In genomic region chr3:129308636-129309035, GRCh38 we compare ENCODE assay signal across 30 cellular contexts. TPM values are rescaled to one million over a fixed set of nuclear protein-coding genes. Genes with fewer than 3 reads are reported as not detected.
DNase-seq lines count a peak whose midpoint lies in the region; ATAC-seq and TF ChIP-seq lines count a peak whose summit lies in the region.
"Had no signal": no experiment of that assay in that cellular context is flagged by ENCODE, and none has a peak within 500 bp of the region (broad histone marks: within the 10 kb centered on the region; RNA-seq: fewer than 3 reads in every experiment).

No MANE protein-coding gene starts in this region.

- H3K4me3 Mint-ChIP-seq in MCF 10A (ENCODE audit: unreplicated experiment), result no peak overlapping the region
- no peak overlapping the region for H3K4me3 Mint-ChIP-seq in T-helper 2 cell treated with Interferon-gamma antibody and Interleukin-4, amounts not matched to agents 5 μg/mL and 100 μg/mL, for 36 hours
- H3K4me3 Mint-ChIP-seq in naive thymus-derived CD4-positive, alpha-beta T cell, result no peak overlapping the region
- H3K4me3 Mint-ChIP-seq: activated CD4-positive, alpha-beta memory T cell treated with anti-CD3 and anti-CD28 coated beads for 36 hours had no signal

- POLR2A ChIA-PET in MCF 10A (lab: Yijun Ruan, JAX), result interaction anchor here (1.4 kb wide), 1 partner anchor 11 kb away, joined by 6 read pairs; no protein-coding TSS in a partner anchor
- POLR2A ChIA-PET in naive thymus-derived CD4-positive, alpha-beta T cell (lab: Charles Lee), result interaction anchor here (0.6 to 8.8 kb wide), 5 partner anchors 7 to 681 kb away, joined by 3 to 111 read pairs (median 7); a partner anchor contains a TSS

- intact Hi-C loops in MCF 10A (cut with micrococcal nuclease), result no loop called here
- intact Hi-C loops in breast epithelium (cut with DNase I; ENCODE audit: low total_unique reads), result no loop called here
- intact Hi-C loops in naive thymus-derived CD4-positive, alpha-beta T cell (cut with micrococcal nuclease), result no loop called here

- peaks cover 11% of the 10 kb centered on the region for H3K4me1 Mint-ChIP-seq in MCF 10A (ENCODE audit: insufficient read depth, unreplicated experiment)
- peaks cover 36% of the 10 kb centered on the region for H3K4me1 Mint-ChIP-seq in T-helper 2 cell treated with Interferon-gamma antibody and Interleukin-4, amounts not matched to agents 5 μg/mL and 100 μg/mL, for 36 hours (ENCODE audit: low read depth)
- peaks cover 24 to 50% (median 37%) of the 10 kb centered on the region in 7 donors for H3K4me1 Mint-ChIP-seq in naive thymus-derived CD4-positive, alpha-beta T cell

- BruUV-seq in MCF 10A (replicated peaks; lab: Mats Ljungman, UMichigan), result no TSS peak

- no peak overlapping the region for H3K4me3 ChIP-seq in breast epithelium
- no peak overlapping the region for H3K4me3 ChIP-seq in naive thymus-derived CD4-positive, alpha-beta T cell (ENCODE audit: low read length)
- H3K4me3 ChIP-seq: BLaER1 treated with 17β-estradiol and CSF1 and Interleukin-3, amounts not matched to agents 10 nM and 100 nM; gastrocnemius medialis; K562; MG63; right atrium auricular region; smooth muscle cell; stomach had no signal

- H3K9me3 ChIP-seq in breast epithelium, result no peaks in the 10 kb centered on the region
- no peaks in the 10 kb centered on the region for H3K9me3 ChIP-seq in naive thymus-derived CD4-positive, alpha-beta T cell (ENCODE audit: control insufficient read depth in 2 of 3, low read length in 3 of 3)
- H3K9me3 ChIP-seq: BLaER1 treated with 17β-estradiol and CSF1 and Interleukin-3, amounts not matched to agents 10 nM and 100 nM; gastrocnemius medialis; MG63; right atrium auricular region; stomach had no signal

- H3K9me3 Mint-ChIP-seq in MCF 10A (ENCODE audit: unreplicated experiment), result no peaks in the 10 kb centered on the region
- no peaks in the 10 kb centered on the region for H3K9me3 Mint-ChIP-seq in T-helper 2 cell treated with Interferon-gamma antibody and Interleukin-4, amounts not matched to agents 5 μg/mL and 100 μg/mL, for 36 hours
- peaks cover 0 to 3% (median 0%) of the 10 kb centered on the region in 11 donors for H3K9me3 Mint-ChIP-seq in naive thymus-derived CD4-positive, alpha-beta T cell
- H3K9me3 Mint-ChIP-seq: activated CD4-positive, alpha-beta memory T cell treated with anti-CD3 and anti-CD28 coated beads for 36 hours had no signal

- H3K27ac ChIP-seq in breast epithelium, result no peak overlapping the region
- H3K27ac ChIP-seq in naive thymus-derived CD4-positive, alpha-beta T cell (ENCODE audit: low read depth, low read length), result peak overlapping the region; percentile 36
- H3K27ac ChIP-seq: 22Rv1, gastrocnemius medialis, right atrium auricular region, stomach, VCaP had no signal

- H3K27me3 Mint-ChIP-seq in MCF 10A (ENCODE audit: insufficient read depth, unreplicated experiment), result no peaks in the 10 kb centered on the region
- no peaks in the 10 kb centered on the region for H3K27me3 Mint-ChIP-seq in T-helper 2 cell treated with Interferon-gamma antibody and Interleukin-4, amounts not matched to agents 5 μg/mL and 100 μg/mL, for 36 hours (ENCODE audit: low read depth)
- no peaks in the 10 kb centered on the region for H3K27me3 Mint-ChIP-seq in naive thymus-derived CD4-positive, alpha-beta T cell
- H3K27me3 Mint-ChIP-seq: activated CD4-positive, alpha-beta memory T cell treated with anti-CD3 and anti-CD28 coated beads for 36 hours had no signal

- H3K36me3 Mint-ChIP-seq in MCF 10A (ENCODE audit: insufficient read depth, unreplicated experiment), result peaks cover 32% of the 10 kb centered on the region
- peaks cover 24% of the 10 kb centered on the region for H3K36me3 Mint-ChIP-seq in T-helper 2 cell treated with Interferon-gamma antibody and Interleukin-4, amounts not matched to agents 5 μg/mL and 100 μg/mL, for 36 hours (ENCODE audit: low read depth)
- peaks cover 4 to 17% (median 10%) of the 10 kb centered on the region in 5 donors for H3K36me3 Mint-ChIP-seq in naive thymus-derived CD4-positive, alpha-beta T cell

- TF ChIP-seq POLR2A in breast epithelium (IDR thresholded peaks at IDR 0.05), result no peak

- peaks cover 0 to 2% of the 10 kb centered on the region in 2 donors for H3K4me1 ChIP-seq in breast epithelium
- peaks cover 0 to 1% of the 10 kb centered on the region in 2 donors for H3K4me1 ChIP-seq in naive thymus-derived CD4-positive, alpha-beta T cell (ENCODE audit: control insufficient read depth in 2 of 2, insufficient read depth in 2 of 2, low read length in 2 of 2)

- CTCF ChIA-PET in MCF 10A (lab: Yijun Ruan, JAX), result interaction anchor here (0.6 kb wide), 1 partner anchor 19 kb away, joined by 3 read pairs; no protein-coding TSS in a partner anchor
- CTCF ChIA-PET in naive thymus-derived CD4-positive, alpha-beta T cell (lab: Charles Lee), result no interaction called here

- TF ChIP-seq CTCF in MCF 10A (IDR thresholded peaks at IDR 0.05; ENCODE audit: unreplicated experiment) (no peak), breast epithelium (IDR thresholded peaks at IDR 0.05) (no peak)

- ATAC-seq in naive thymus-derived CD4-positive, alpha-beta T cell, result no peak
- ATAC-seq in HG02759 (IDR thresholded peaks at IDR 0.05; ENCODE audit: unreplicated experiment), result no peak
- ATAC-seq: gastrocnemius medialis, K562 had no signal

- no peaks in the 10 kb centered on the region for H3K27me3 ChIP-seq in breast epithelium
- H3K27me3 ChIP-seq in naive thymus-derived CD4-positive, alpha-beta T cell (ENCODE audit: control insufficient read depth in 2 of 2, insufficient read depth in 2 of 2, low read length in 2 of 2), result no peaks in the 10 kb centered on the region
- H3K27me3 ChIP-seq: BLaER1 treated with 17β-estradiol and CSF1 and Interleukin-3, amounts not matched to agents 10 nM and 100 nM; gastrocnemius medialis; MG63; right atrium auricular region; stomach had no signal

- DNase-seq in NOMO-1 treated with DMSO at 0.1 percent for 48 hours (lab: John Stamatoyannopoulos, UW; ENCODE audit: unreplicated experiment) (peak; percentile 27), NOMO-1 (lab: John Stamatoyannopoulos, UW; ENCODE audit: unreplicated experiment in 2 of 2) (no peak), MCF 10A (ENCODE audit: unreplicated experiment) (no peak), breast epithelium (ENCODE audit: low spot score in 2 of 2) (no peak), hypothalamus (lab: John Stamatoyannopoulos, UW) (no peak)
- no peak for DNase-seq in T-helper 2 cell treated with Interferon-gamma antibody and Interleukin-4, amounts not matched to agents 5 μg/mL and 100 μg/mL, for 36 hours (ENCODE audit: low spot score)
- no peak for DNase-seq in naive thymus-derived CD4-positive, alpha-beta T cell
- DNase-seq: activated CD4-positive, alpha-beta memory T cell treated with anti-CD3 and anti-CD28 coated beads for 36 hours; activated naive CD4-positive, alpha-beta T cell treated with Interleukin-2 at 50 U/mL for 16 hours; anterior cingulate cortex; Calu3; DND-41; gastrocnemius medialis; GF-D8; kidney glomerular epithelial cell; MG63; NCI-H2029 treated with DMSO at 0.1 percent for 48 hours; NCI-H524 treated with DMSO at 0.1 percent for 48 hours; NK-92 treated with Interleukin-12 subunit alpha and Interleukin-12 subunit beta, amount 100 ng/mL, for 24 hours; posterior cingulate gyrus; SHP77 treated with DMSO at 0.1 percent for 48 hours; stomach; T1000 had no signal

- no peaks in the 10 kb centered on the region for H3K36me3 ChIP-seq in breast epithelium
- peaks cover 0 to 21% (median under 1%) of the 10 kb centered on the region in 3 experiments for H3K36me3 ChIP-seq in naive thymus-derived CD4-positive, alpha-beta T cell (ENCODE audit: control insufficient read depth in 2 of 3, insufficient read depth in 3 of 3, low read length in 3 of 3)
- H3K36me3 ChIP-seq: right atrium auricular region had no signal

- H3K27ac Mint-ChIP-seq in MCF 10A (ENCODE audit: low read depth, unreplicated experiment), result peak overlapping the region; percentile 29
- peak overlapping the region; percentile 2 for H3K27ac Mint-ChIP-seq in T-helper 2 cell treated with Interferon-gamma antibody and Interleukin-4, amounts not matched to agents 5 μg/mL and 100 μg/mL, for 36 hours
- peak overlapping the region in 5 of 9 donors; percentile 2 to 62 (median 14) for H3K27ac Mint-ChIP-seq in naive thymus-derived CD4-positive, alpha-beta T cell
- H3K27ac Mint-ChIP-seq: activated CD4-positive, alpha-beta memory T cell treated with anti-CD3 and anti-CD28 coated beads for 36 hours had no signal

RNA-seq across cellular contexts. Expression of gene HMCES, which starts 30.0 kb away (rescaled TPM):
- total RNA-seq in MCF 10A (2022) (29.4 and 42.8 TPM in 2 replicates), breast epithelium (10 to 100 TPM; 32.3 to 40.5 (median 32.8) TPM)
- 10 to 100 TPM; 45.7 to 56.4 (median 52.5) TPM for total RNA-seq in naive thymus-derived CD4-positive, alpha-beta T cell
- 100 to 1,000 TPM in 1 of 2 donors, 10 to 100 TPM in 1; 85.3 to 135 TPM for polyA plus RNA-seq in naive thymus-derived CD4-positive, alpha-beta T cell

RNA-seq across cellular contexts. Expression of gene COPG1, which starts 59.2 kb away (rescaled TPM):
- total RNA-seq in MCF 10A (2022) (225 and 298 TPM in 2 replicates), breast epithelium (100 to 1,000 TPM in 2 of 3 donors, 10 to 100 TPM in 1; 82.6 to 121 (median 102) TPM)
- total RNA-seq in naive thymus-derived CD4-positive, alpha-beta T cell, result 100 to 1,000 TPM in 3 of 5 experiments, 10 to 100 TPM in 2; 83.3 to 177 (median 103) TPM
- polyA plus RNA-seq in naive thymus-derived CD4-positive, alpha-beta T cell, result 10 to 100 TPM; 57.4 to 99.8 TPM
